Comparison of ENCODE assay signal across 1 cellular context in genomic region chr12:53011889-53012288, GRCh38.
TF ChIP-seq lines count a peak whose summit lies in the region.

No MANE protein-coding gene starts in this region.

TF ChIP-seq in HepG2, 621 proteins besides CTCF, POLR2A, EP300 and RAD21 (continued from another document and continues in another):
- TF ChIP-seq, protein P1, sequence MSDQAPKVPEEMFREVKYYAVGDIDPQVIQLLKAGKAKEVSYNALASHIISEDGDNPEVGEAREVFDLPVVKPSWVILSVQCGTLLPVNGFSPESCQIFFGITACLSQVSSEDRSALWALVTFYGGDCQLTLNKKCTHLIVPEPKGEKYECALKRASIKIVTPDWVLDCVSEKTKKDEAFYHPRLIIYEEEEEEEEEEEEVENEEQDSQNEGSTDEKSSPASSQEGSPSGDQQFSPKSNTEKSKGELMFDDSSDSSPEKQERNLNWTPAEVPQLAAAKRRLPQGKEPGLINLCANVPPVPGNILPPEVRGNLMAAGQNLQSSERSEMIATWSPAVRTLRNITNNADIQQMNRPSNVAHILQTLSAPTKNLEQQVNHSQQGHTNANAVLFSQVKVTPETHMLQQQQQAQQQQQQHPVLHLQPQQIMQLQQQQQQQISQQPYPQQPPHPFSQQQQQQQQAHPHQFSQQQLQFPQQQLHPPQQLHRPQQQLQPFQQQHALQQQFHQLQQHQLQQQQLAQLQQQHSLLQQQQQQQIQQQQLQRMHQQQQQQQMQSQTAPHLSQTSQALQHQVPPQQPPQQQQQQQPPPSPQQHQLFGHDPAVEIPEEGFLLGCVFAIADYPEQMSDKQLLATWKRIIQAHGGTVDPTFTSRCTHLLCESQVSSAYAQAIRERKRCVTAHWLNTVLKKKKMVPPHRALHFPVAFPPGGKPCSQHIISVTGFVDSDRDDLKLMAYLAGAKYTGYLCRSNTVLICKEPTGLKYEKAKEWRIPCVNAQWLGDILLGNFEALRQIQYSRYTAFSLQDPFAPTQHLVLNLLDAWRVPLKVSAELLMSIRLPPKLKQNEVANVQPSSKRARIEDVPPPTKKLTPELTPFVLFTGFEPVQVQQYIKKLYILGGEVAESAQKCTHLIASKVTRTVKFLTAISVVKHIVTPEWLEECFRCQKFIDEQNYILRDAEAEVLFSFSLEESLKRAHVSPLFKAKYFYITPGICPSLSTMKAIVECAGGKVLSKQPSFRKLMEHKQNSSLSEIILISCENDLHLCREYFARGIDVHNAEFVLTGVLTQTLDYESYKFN (CRISPR knock-in tag; conservative IDR thresholded peaks at IDR 0.05): peak; percentile 28; the same call in 1 of the 2 replicates
- TF ChIP-seq, protein P2, sequence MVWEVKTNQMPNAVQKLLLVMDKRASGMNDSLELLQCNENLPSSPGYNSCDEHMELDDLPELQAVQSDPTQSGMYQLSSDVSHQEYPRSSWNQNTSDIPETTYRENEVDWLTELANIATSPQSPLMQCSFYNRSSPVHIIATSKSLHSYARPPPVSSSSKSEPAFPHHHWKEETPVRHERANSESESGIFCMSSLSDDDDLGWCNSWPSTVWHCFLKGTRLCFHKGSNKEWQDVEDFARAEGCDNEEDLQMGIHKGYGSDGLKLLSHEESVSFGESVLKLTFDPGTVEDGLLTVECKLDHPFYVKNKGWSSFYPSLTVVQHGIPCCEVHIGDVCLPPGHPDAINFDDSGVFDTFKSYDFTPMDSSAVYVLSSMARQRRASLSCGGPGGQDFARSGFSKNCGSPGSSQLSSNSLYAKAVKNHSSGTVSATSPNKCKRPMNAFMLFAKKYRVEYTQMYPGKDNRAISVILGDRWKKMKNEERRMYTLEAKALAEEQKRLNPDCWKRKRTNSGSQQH (CRISPR knock-in tag; IDR thresholded peaks at IDR 0.05; ENCODE audit: low read depth): no peak
- TF ChIP-seq, protein P3, sequence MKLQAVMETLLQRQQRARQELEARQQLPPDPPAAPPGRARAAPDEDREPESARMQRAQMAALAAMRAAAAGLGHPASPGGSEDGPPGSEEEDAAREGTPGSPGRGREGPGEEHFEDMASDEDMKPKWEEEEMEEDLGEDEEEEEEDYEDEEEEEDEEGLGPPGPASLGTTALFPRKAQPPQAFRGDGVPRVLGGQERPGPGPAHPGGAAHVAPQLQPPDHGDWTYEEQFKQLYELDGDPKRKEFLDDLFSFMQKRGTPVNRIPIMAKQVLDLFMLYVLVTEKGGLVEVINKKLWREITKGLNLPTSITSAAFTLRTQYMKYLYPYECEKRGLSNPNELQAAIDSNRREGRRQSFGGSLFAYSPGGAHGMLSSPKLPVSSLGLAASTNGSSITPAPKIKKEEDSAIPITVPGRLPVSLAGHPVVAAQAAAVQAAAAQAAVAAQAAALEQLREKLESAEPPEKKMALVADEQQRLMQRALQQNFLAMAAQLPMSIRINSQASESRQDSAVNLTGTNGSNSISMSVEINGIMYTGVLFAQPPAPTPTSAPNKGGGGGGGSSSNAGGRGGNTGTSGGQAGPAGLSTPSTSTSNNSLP (IDR thresholded peaks at IDR 0.05; ENCODE audit: low read depth, low read length): peak; percentile 38; the same call in 1 of the 2 replicates
- TF ChIP-seq NCOR1 (IDR thresholded peaks at IDR 0.05; ENCODE audit: borderline replicate concordance, low read length) (peak; percentile 55; the same call in 1 of the 2 replicates), ZBTB2 (CRISPR knock-in tag; IDR thresholded peaks at IDR 0.05; ENCODE audit: low read depth) (no peak), AKAP8 (CRISPR knock-in tag; IDR thresholded peaks at IDR 0.05) (no peak), ZNF891 (CRISPR knock-in tag; IDR thresholded peaks at IDR 0.05) (no peak), SMC3 (IDR thresholded peaks at IDR 0.05; ENCODE audit: low read length) (no peak), HDAC2 (CRISPR knock-in tag; IDR thresholded peaks at IDR 0.05) (peak; percentile 66; the same call in 1 of the 2 replicates), ZNF354B (CRISPR knock-in tag; IDR thresholded peaks at IDR 0.05) (no peak), RCOR2 (CRISPR knock-in tag; IDR thresholded peaks at IDR 0.05) (peak; percentile 26; the same call in 1 of the 2 replicates), NR2C2 (CRISPR knock-in tag; IDR thresholded peaks at IDR 0.05; ENCODE audit: borderline replicate concordance) (no peak), ZNF326 (CRISPR knock-in tag; IDR thresholded peaks at IDR 0.05; ENCODE audit: borderline replicate concordance) (no peak), SMAD3 (CRISPR knock-in tag; IDR thresholded peaks at IDR 0.05) (no peak), ZNF224 (CRISPR knock-in tag; IDR thresholded peaks at IDR 0.05) (no peak), ONECUT2 (CRISPR knock-in tag; IDR thresholded peaks at IDR 0.05) (peak; percentile 92), ZNF333 (CRISPR knock-in tag; IDR thresholded peaks at IDR 0.05; ENCODE audit: borderline replicate concordance) (no peak), ZBTB21 (CRISPR knock-in tag; IDR thresholded peaks at IDR 0.05) (no peak), FOXJ3 (CRISPR knock-in tag; IDR thresholded peaks at IDR 0.05; ENCODE audit: borderline replicate concordance) (peak; percentile 47; the same call in 1 of the 2 replicates), ZFY (CRISPR knock-in tag; IDR thresholded peaks at IDR 0.05) (0 out of 2 replicates have a peak, but pooled peaks have one; percentile 29), TBP (CRISPR knock-in tag; IDR thresholded peaks at IDR 0.05) (no peak), HNF1B (CRISPR knock-in tag; IDR thresholded peaks at IDR 0.05) (no peak), ZBTB14 (CRISPR knock-in tag; IDR thresholded peaks at IDR 0.05) (no peak), ARID2 (CRISPR knock-in tag; IDR thresholded peaks at IDR 0.05; ENCODE audit: borderline replicate concordance) (no peak), SNAPC2 (CRISPR knock-in tag; IDR thresholded peaks at IDR 0.05) (no peak), SMARCC2 (IDR thresholded peaks at IDR 0.05) (no peak), ZNF644 (CRISPR knock-in tag; IDR thresholded peaks at IDR 0.05; ENCODE audit: low read depth) (no peak), ZMYM2 (CRISPR knock-in tag; IDR thresholded peaks at IDR 0.05) (no peak), HMG20A (CRISPR knock-in tag; IDR thresholded peaks at IDR 0.05; ENCODE audit: borderline replicate concordance) (0 out of 2 replicates have a peak, but pooled peaks have one; percentile 38), ZNF629 (CRISPR knock-in tag; conservative IDR thresholded peaks at IDR 0.05) (peak; percentile 63), FOXM1 (CRISPR knock-in tag; IDR thresholded peaks at IDR 0.05) (no peak), NFE2L1 (CRISPR knock-in tag; IDR thresholded peaks at IDR 0.05; ENCODE audit: borderline replicate concordance) (no peak), CENPBD1 (CRISPR knock-in tag; IDR thresholded peaks at IDR 0.05; ENCODE audit: borderline replicate concordance, low read depth) (no peak), SP2 (CRISPR knock-in tag; IDR thresholded peaks at IDR 0.05) (no peak), ZNF790 (CRISPR knock-in tag; IDR thresholded peaks at IDR 0.05; ENCODE audit: borderline replicate concordance) (no peak), ZNF580 (CRISPR knock-in tag; IDR thresholded peaks at IDR 0.05; ENCODE audit: borderline replicate concordance, low read depth) (no peak), SMAD1 (CRISPR knock-in tag; IDR thresholded peaks at IDR 0.05; ENCODE audit: borderline replicate concordance, low read depth) (no peak), SP1 (IDR thresholded peaks at IDR 0.05) (no peak), SP1 (CRISPR knock-in tag; IDR thresholded peaks at IDR 0.05) (no peak)
- TF ChIP-seq, protein P4, sequence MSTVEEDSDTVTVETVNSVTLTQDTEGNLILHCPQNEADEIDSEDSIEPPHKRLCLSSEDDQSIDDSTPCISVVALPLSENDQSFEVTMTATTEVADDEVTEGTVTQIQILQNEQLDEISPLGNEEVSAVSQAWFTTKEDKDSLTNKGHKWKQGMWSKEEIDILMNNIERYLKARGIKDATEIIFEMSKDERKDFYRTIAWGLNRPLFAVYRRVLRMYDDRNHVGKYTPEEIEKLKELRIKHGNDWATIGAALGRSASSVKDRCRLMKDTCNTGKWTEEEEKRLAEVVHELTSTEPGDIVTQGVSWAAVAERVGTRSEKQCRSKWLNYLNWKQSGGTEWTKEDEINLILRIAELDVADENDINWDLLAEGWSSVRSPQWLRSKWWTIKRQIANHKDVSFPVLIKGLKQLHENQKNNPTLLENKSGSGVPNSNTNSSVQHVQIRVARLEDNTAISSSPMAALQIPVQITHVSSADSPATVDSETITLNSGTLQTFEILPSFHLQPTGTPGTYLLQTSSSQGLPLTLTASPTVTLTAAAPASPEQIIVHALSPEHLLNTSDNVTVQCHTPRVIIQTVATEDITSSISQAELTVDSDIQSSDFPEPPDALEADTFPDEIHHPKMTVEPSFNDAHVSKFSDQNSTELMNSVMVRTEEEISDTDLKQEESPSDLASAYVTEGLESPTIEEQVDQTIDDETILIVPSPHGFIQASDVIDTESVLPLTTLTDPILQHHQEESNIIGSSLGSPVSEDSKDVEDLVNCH (CRISPR knock-in tag; IDR thresholded peaks at IDR 0.05): no peak
- TF ChIP-seq, protein P5, sequence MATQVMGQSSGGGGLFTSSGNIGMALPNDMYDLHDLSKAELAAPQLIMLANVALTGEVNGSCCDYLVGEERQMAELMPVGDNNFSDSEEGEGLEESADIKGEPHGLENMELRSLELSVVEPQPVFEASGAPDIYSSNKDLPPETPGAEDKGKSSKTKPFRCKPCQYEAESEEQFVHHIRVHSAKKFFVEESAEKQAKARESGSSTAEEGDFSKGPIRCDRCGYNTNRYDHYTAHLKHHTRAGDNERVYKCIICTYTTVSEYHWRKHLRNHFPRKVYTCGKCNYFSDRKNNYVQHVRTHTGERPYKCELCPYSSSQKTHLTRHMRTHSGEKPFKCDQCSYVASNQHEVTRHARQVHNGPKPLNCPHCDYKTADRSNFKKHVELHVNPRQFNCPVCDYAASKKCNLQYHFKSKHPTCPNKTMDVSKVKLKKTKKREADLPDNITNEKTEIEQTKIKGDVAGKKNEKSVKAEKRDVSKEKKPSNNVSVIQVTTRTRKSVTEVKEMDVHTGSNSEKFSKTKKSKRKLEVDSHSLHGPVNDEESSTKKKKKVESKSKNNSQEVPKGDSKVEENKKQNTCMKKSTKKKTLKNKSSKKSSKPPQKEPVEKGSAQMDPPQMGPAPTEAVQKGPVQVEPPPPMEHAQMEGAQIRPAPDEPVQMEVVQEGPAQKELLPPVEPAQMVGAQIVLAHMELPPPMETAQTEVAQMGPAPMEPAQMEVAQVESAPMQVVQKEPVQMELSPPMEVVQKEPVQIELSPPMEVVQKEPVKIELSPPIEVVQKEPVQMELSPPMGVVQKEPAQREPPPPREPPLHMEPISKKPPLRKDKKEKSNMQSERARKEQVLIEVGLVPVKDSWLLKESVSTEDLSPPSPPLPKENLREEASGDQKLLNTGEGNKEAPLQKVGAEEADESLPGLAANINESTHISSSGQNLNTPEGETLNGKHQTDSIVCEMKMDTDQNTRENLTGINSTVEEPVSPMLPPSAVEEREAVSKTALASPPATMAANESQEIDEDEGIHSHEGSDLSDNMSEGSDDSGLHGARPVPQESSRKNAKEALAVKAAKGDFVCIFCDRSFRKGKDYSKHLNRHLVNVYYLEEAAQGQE (IDR thresholded peaks at IDR 0.05; ENCODE audit: borderline replicate concordance in 1 of 2, low read depth in 1 of 2, low read length in 2 of 2): no peak
- TF ChIP-seq, protein P6, sequence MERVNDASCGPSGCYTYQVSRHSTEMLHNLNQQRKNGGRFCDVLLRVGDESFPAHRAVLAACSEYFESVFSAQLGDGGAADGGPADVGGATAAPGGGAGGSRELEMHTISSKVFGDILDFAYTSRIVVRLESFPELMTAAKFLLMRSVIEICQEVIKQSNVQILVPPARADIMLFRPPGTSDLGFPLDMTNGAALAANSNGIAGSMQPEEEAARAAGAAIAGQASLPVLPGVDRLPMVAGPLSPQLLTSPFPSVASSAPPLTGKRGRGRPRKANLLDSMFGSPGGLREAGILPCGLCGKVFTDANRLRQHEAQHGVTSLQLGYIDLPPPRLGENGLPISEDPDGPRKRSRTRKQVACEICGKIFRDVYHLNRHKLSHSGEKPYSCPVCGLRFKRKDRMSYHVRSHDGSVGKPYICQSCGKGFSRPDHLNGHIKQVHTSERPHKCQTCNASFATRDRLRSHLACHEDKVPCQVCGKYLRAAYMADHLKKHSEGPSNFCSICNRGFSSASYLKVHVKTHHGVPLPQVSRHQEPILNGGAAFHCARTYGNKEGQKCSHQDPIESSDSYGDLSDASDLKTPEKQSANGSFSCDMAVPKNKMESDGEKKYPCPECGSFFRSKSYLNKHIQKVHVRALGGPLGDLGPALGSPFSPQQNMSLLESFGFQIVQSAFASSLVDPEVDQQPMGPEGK (CRISPR knock-in tag; IDR thresholded peaks at IDR 0.05): no peak
